In the genomic region with DNA sequence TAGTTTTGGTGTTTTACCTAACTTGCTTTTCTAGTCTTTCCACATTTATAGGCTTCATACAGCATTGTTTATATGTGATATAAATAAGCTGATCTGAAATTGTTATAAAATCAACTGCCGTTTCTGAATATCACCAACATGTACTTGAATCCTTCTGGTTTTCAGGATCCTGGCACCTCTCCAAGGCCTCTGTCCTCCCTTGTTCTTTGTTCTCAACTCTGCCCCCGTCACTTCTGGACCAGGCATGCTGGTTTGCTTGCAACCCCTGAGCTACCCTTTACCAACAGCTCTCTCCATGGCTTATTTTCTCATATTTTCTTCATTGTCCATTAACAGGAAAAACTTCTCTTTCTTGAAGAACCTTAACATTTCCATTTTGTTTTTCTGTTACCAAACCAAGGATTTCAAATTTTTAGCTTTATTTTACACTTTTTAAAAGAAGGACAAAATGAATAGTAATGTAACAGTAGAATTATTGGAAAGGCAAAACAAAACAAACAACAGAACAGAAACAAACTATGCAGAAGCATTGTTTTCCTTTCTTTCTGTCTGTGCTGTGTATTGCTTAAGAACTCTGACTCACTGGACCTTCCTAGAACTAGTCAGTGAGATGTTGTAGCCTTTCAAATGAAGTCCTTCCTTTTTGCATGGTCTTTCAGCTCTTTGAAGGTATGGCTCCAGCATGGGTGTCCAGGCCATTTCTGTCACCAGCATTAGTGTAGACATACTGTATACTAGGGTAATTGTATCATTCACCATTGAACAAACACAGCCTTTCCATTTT, we compare ENCODE assay signal across 8 cellular contexts. TPM values are rescaled to one million over a fixed set of nuclear protein-coding genes. Genes with fewer than 3 reads are reported as not detected.
A peak's percentile ranks its signal among the peaks of the same experiment; 100 is the strongest.
DNase-seq lines count a peak whose midpoint lies in the region; ATAC-seq and TF ChIP-seq lines count a peak whose summit lies in the region.

No MANE protein-coding gene starts in this region.

- H3K9me3 ChIP-seq in osteoblast (ENCODE audit: low read depth, low read length): no peaks in the 10 kb centered on the region

- no peaks in the 10 kb centered on the region for H3K36me3 Mint-ChIP-seq in activated naive CD4-positive, alpha-beta T cell treated with anti-CD3 and anti-CD28 coated beads, Interleukin-2, amount 10 ng/mL, durations not matched to agents 7 days and 5 days

- no peak overlapping the region for H3K27ac Mint-ChIP-seq in activated naive CD4-positive, alpha-beta T cell treated with anti-CD3 and anti-CD28 coated beads, Interleukin-2, amount 10 ng/mL, durations not matched to agents 7 days and 5 days

- ATAC-seq in HG03025 (IDR thresholded peaks at IDR 0.05; ENCODE audit: low FRiP score, unreplicated experiment) (no peak), HG02642 (IDR thresholded peaks at IDR 0.05; ENCODE audit: poor library complexity, unreplicated experiment) (no peak)

- no peaks in the 10 kb centered on the region for H3K27me3 ChIP-seq in osteoblast (ENCODE audit: insufficient read depth, low read length)

- DNase-seq in DMS153 treated with DMSO at 0.1 percent for 48 hours (lab: John Stamatoyannopoulos, UW; ENCODE audit: unreplicated experiment) (peak; percentile 70), NCI-H1092 (lab: John Stamatoyannopoulos, UW) (peak; percentile 63), cardiac fibroblast (ENCODE audit: low read depth in 2 of 2) (peak; percentile 75 to 85), osteoblast (ENCODE audit: insufficient read length, low spot score, missing footprints) (peak; percentile 83), NCI-H524 treated with DMSO at 0.1 percent for 48 hours (lab: John Stamatoyannopoulos, UW) (no peak)
- DNase-seq in activated naive CD4-positive, alpha-beta T cell treated with anti-CD3 and anti-CD28 coated beads, Interleukin-2, amount 10 ng/mL, durations not matched to agents 7 days and 5 days: no peak

- H3K4me3 ChIP-seq in cardiac fibroblast (replicated peaks in 1 of 2; ENCODE audit: low read depth in 2 of 2, low read length in 2 of 2) (peak overlapping the region in 1 of 2 donors; percentile 8), osteoblast (ENCODE audit: insufficient read depth, low read length) (no peak overlapping the region)

- no peaks in the 10 kb centered on the region for H3K4me1 Mint-ChIP-seq in activated naive CD4-positive, alpha-beta T cell treated with anti-CD3 and anti-CD28 coated beads, Interleukin-2, amount 10 ng/mL, durations not matched to agents 7 days and 5 days

- no peaks in the 10 kb centered on the region for H3K4me1 ChIP-seq in osteoblast (ENCODE audit: insufficient read depth, low read length)

- peaks cover 4% of the 10 kb centered on the region for H3K27me3 Mint-ChIP-seq in activated naive CD4-positive, alpha-beta T cell treated with anti-CD3 and anti-CD28 coated beads, Interleukin-2, amount 10 ng/mL, durations not matched to agents 7 days and 5 days

- no peaks in the 10 kb centered on the region for H3K36me3 ChIP-seq in osteoblast (ENCODE audit: insufficient read depth, low read length)

- H4K20me1 ChIP-seq in osteoblast (ENCODE audit: insufficient read depth, low read length): no peaks in the 10 kb centered on the region

- CTCF ChIA-PET in activated naive CD4-positive, alpha-beta T cell treated with anti-CD3 and anti-CD28 coated beads, Interleukin-2, amount 10 ng/mL, durations not matched to agents 7 days and 5 days (lab: Charles Lee): no interaction called here

- TF ChIP-seq CTCF in cardiac fibroblast (IDR thresholded peaks at IDR 0.05; ENCODE audit: low read depth, low read length): no peak
- TF ChIP-seq CTCF in osteoblast (IDR thresholded peaks at IDR 0.05; ENCODE audit: extremely low read depth, low read depth, low read length): no peak

- H2AFZ ChIP-seq in osteoblast (ENCODE audit: low read length): peak overlapping the region; percentile 42

- no peak overlapping the region for H3K27ac ChIP-seq in osteoblast (ENCODE audit: low read depth, low read length)

- no peaks in the 10 kb centered on the region for H3K79me2 ChIP-seq in osteoblast (ENCODE audit: insufficient read depth, low read length)

- no peaks in the 10 kb centered on the region for H3K9me3 Mint-ChIP-seq in activated naive CD4-positive, alpha-beta T cell treated with anti-CD3 and anti-CD28 coated beads, Interleukin-2, amount 10 ng/mL, durations not matched to agents 7 days and 5 days

- H3K4me3 Mint-ChIP-seq in activated naive CD4-positive, alpha-beta T cell treated with anti-CD3 and anti-CD28 coated beads, Interleukin-2, amount 10 ng/mL, durations not matched to agents 7 days and 5 days: no peak overlapping the region

- H3K4me2 ChIP-seq in osteoblast (ENCODE audit: insufficient read depth, low read length): peak overlapping the region; percentile 56

RNA-seq across cellular contexts. Expression of a gene that starts 44.8 kb away (rescaled TPM):
- 1.8 and 2.7 TPM in 2 replicates for total RNA-seq in osteoblast

Comparison
In these comparisons a context has a peak if more than half of its experiments do, and no peak if none do; other contexts are left out.
1. DNase-seq: peak in DMS153 treated with DMSO at 0.1 percent for 48 hours (single experiment), NCI-H1092 (single experiment), cardiac fibroblast (2 of 2) and osteoblast (single experiment); none in NCI-H524 treated with DMSO at 0.1 percent for 48 hours (single experiment) and activated naive CD4-positive, alpha-beta T cell treated with anti-CD3 and anti-CD28 coated beads, Interleukin-2, amount 10 ng/mL, durations not matched to agents 7 days and 5 days (single experiment).